14 cellular contexts compared by ENCODE assay signal in the genomic region with DNA sequence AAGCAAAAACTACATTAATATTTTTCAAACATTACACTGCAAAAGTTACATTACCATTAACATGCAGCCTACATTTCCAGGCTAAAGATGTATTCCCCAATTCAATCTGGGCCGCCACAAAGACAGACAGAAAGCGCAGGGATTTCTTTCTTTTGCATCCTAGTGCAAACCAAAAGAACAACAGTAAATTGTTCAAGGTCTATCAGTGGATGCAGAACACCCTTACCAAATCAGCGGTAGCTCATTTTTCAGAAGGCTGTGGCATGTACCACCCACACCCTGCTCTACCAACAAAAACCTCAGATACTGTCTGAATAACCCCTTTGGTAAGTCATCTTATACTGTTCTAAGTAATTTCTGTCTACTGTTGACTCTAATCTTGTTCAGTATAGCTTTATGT. TPM values are rescaled to one million over a fixed set of nuclear protein-coding genes. Genes with fewer than 3 reads are reported as not detected.
DNase-seq lines count a peak whose midpoint lies in the region; ATAC-seq and TF ChIP-seq lines count a peak whose summit lies in the region.
"Had no signal": no experiment of that assay in that cellular context is flagged by ENCODE, and none has a peak within 500 bp of the region (broad histone marks: within the 10 kb centered on the region; RNA-seq: fewer than 3 reads in every experiment).

No MANE protein-coding gene starts in this region.

- no peak for ATAC-seq in stimulated activated naive CD8-positive, alpha-beta T cell treated with anti-CD3 and anti-CD28 coated beads, Interleukin-15, Interleukin-2, amounts not matched to agents 100 U/mL and 50 U/mL, for 24 hours
- no peak for ATAC-seq in left lung

- H3K9me3 Mint-ChIP-seq in stimulated activated naive CD8-positive, alpha-beta T cell treated with anti-CD3 and anti-CD28 coated beads, Interleukin-15, Interleukin-2, amounts not matched to agents 100 ng/mL and 50 ng/mL, for 24 hours: no peaks in the 10 kb centered on the region
- no peaks in the 10 kb centered on the region for H3K9me3 Mint-ChIP-seq in activated T-helper 1 cell treated with anti-CD3 and anti-CD28 coated beads, Interleukin-12 subunit alpha, Interleukin-12 subunit beta, Interleukin-2, Interleukin-4 antibody, amounts not matched to agents 30 ng/mL and 10 ng/mL and 1 ng/mL, durations not matched to agents 14 hours and 24 hours and 36 hours

- H3K4me3 ChIP-seq in fibroblast of the aortic adventitia (ENCODE audit: low read depth, low read length): peak overlapping the region; percentile 32
- peak overlapping the region in 1 of 2 donors; percentile 95 for H3K4me3 ChIP-seq in left lung

- no peak for TF ChIP-seq CTCF in fibroblast of the aortic adventitia (IDR thresholded peaks at IDR 0.05; ENCODE audit: insufficient read depth, low read length)
- TF ChIP-seq CTCF in left lung (IDR thresholded peaks at IDR 0.05): no peak

- no peak for DNase-seq in stimulated activated naive CD8-positive, alpha-beta T cell treated with anti-CD3 and anti-CD28 coated beads, Interleukin-15, Interleukin-2, amounts not matched to agents 100 U/mL and 50 U/mL, for 24 hours
- DNase-seq in activated T-helper 1 cell treated with anti-CD3 and anti-CD28 coated beads, Interleukin-12 subunit alpha, Interleukin-12 subunit beta, Interleukin-2, Interleukin-4 antibody, amounts not matched to agents 30 ng/mL and 10 ng/mL and 1 ng/mL, durations not matched to agents 14 hours and 24 hours and 36 hours (ENCODE audit: low spot score): no peak
- DNase-seq in fibroblast of the aortic adventitia (ENCODE audit: low read depth) (peak; percentile 22), globus pallidus (ENCODE audit: low spot score) (no peak), D341Med (ENCODE audit: low spot score) (no peak), left lung (no peak), kidney glomerular epithelial cell (lab: John Stamatoyannopoulos, UW) (no peak)
- DNase-seq: activated CD4-positive, CD25-positive, alpha-beta regulatory T cell treated with anti-CD3 and anti-CD28 coated beads, Interleukin-2, amount 50 U/mL, for 72 hours; effector CD8-positive, alpha-beta T cell; NCI-H1105; NCI-H526; SIG-M5; stimulated activated CD4-positive, alpha-beta T cell treated with anti-CD3 and anti-CD28 coated beads, Interleukin-4, amount 100 ng/mL, for 24 hours had no signal

- H3K4me1 Mint-ChIP-seq in stimulated activated naive CD8-positive, alpha-beta T cell treated with anti-CD3 and anti-CD28 coated beads, Interleukin-15, Interleukin-2, amounts not matched to agents 100 ng/mL and 50 ng/mL, for 24 hours (ENCODE audit: low read depth): peaks cover 87% of the 10 kb centered on the region
- H3K4me1 Mint-ChIP-seq in activated T-helper 1 cell treated with anti-CD3 and anti-CD28 coated beads, Interleukin-12 subunit alpha, Interleukin-12 subunit beta, Interleukin-2, Interleukin-4 antibody, amounts not matched to agents 30 ng/mL and 10 ng/mL and 1 ng/mL, durations not matched to agents 14 hours and 24 hours and 36 hours (ENCODE audit: low read depth): peaks cover 83% of the 10 kb centered on the region

- H3K27me3 Mint-ChIP-seq in stimulated activated naive CD8-positive, alpha-beta T cell treated with anti-CD3 and anti-CD28 coated beads, Interleukin-15, Interleukin-2, amounts not matched to agents 100 ng/mL and 50 ng/mL, for 24 hours: no peaks in the 10 kb centered on the region
- H3K27me3 Mint-ChIP-seq in activated T-helper 1 cell treated with anti-CD3 and anti-CD28 coated beads, Interleukin-12 subunit alpha, Interleukin-12 subunit beta, Interleukin-2, Interleukin-4 antibody, amounts not matched to agents 30 ng/mL and 10 ng/mL and 1 ng/mL, durations not matched to agents 14 hours and 24 hours and 36 hours (ENCODE audit: insufficient read depth): no peaks in the 10 kb centered on the region

- H3K36me3 ChIP-seq in left lung: peaks cover 0 to 63% of the 10 kb centered on the region in 2 donors

- no peaks in the 10 kb centered on the region for H3K27me3 ChIP-seq in left lung

- H3K36me3 Mint-ChIP-seq in stimulated activated naive CD8-positive, alpha-beta T cell treated with anti-CD3 and anti-CD28 coated beads, Interleukin-15, Interleukin-2, amounts not matched to agents 100 ng/mL and 50 ng/mL, for 24 hours (ENCODE audit: low read depth): peaks cover 73% of the 10 kb centered on the region
- H3K36me3 Mint-ChIP-seq in activated T-helper 1 cell treated with anti-CD3 and anti-CD28 coated beads, Interleukin-12 subunit alpha, Interleukin-12 subunit beta, Interleukin-2, Interleukin-4 antibody, amounts not matched to agents 30 ng/mL and 10 ng/mL and 1 ng/mL, durations not matched to agents 14 hours and 24 hours and 36 hours (ENCODE audit: low read depth): peaks cover 72% of the 10 kb centered on the region

- no peak overlapping the region for H3K27ac ChIP-seq in left lung

- intact Hi-C loops in activated T-helper 1 cell treated with anti-CD3 and anti-CD28 coated beads, Interleukin-12 subunit alpha, Interleukin-12 subunit beta, Interleukin-2, Interleukin-4 antibody, amounts not matched to agents 30 ng/mL and 10 ng/mL and 1 ng/mL, durations not matched to agents 14 hours and 24 hours and 36 hours (cut with micrococcal nuclease): no loop called here
- intact Hi-C loops in left lung (cut with DNase I): no loop called here

- no peaks in the 10 kb centered on the region for H3K9me3 ChIP-seq in left lung

- H3K27ac Mint-ChIP-seq in stimulated activated naive CD8-positive, alpha-beta T cell treated with anti-CD3 and anti-CD28 coated beads, Interleukin-15, Interleukin-2, amounts not matched to agents 100 ng/mL and 50 ng/mL, for 24 hours: peak overlapping the region; percentile 22
- H3K27ac Mint-ChIP-seq in activated T-helper 1 cell treated with anti-CD3 and anti-CD28 coated beads, Interleukin-12 subunit alpha, Interleukin-12 subunit beta, Interleukin-2, Interleukin-4 antibody, amounts not matched to agents 30 ng/mL and 10 ng/mL and 1 ng/mL, durations not matched to agents 14 hours and 24 hours and 36 hours: peak overlapping the region; percentile 52

- H3K4me1 ChIP-seq in left lung: peaks cover 42 to 80% of the 10 kb centered on the region in 2 donors

- peak overlapping the region; percentile 96 for H3K4me3 Mint-ChIP-seq in stimulated activated naive CD8-positive, alpha-beta T cell treated with anti-CD3 and anti-CD28 coated beads, Interleukin-15, Interleukin-2, amounts not matched to agents 100 ng/mL and 50 ng/mL, for 24 hours
- peak overlapping the region; percentile 99 for H3K4me3 Mint-ChIP-seq in activated T-helper 1 cell treated with anti-CD3 and anti-CD28 coated beads, Interleukin-12 subunit alpha, Interleukin-12 subunit beta, Interleukin-2, Interleukin-4 antibody, amounts not matched to agents 30 ng/mL and 10 ng/mL and 1 ng/mL, durations not matched to agents 14 hours and 24 hours and 36 hours

RNA-seq across cellular contexts. Expression of gene TPT1, which starts 3.6 kb away (rescaled TPM):
- total RNA-seq in activated T-helper 1 cell treated with anti-CD3 and anti-CD28 coated beads, Interleukin-12 subunit alpha, Interleukin-12 subunit beta, Interleukin-2, Interleukin-4 antibody, amounts not matched to agents 30 ng/mL and 10 ng/mL and 1 ng/mL, durations not matched to agents 14 hours and 24 hours and 36 hours: 2,353 and 2,360 TPM in 2 replicates
- total RNA-seq in fibroblast of the aortic adventitia (ENCODE audit: low replicate concordance): 2,623 and 5,269 TPM in 2 replicates
- total RNA-seq in left lung: 1,000 to 10,000 TPM; 3,460 to 5,041 TPM
